Comparison of ENCODE assay signal across 17 cellular contexts in genomic region chr7:53191296-53191695, GRCh38.
DNase-seq lines count a peak whose midpoint lies in the region; ATAC-seq and TF ChIP-seq lines count a peak whose summit lies in the region.
"Had no signal": no experiment of that assay in that cellular context is flagged by ENCODE, and none has a peak within 500 bp of the region (broad histone marks: within the 10 kb centered on the region; RNA-seq: fewer than 3 reads in every experiment).

No MANE protein-coding gene starts in this region.

- H3K4me1 ChIP-seq in GM23338 (ENCODE audit: insufficient read depth) (no peaks in the 10 kb centered on the region), OCI-LY1 (ENCODE audit: insufficient read depth, low read length, severe bottlenecking) (peaks cover 18% of the 10 kb centered on the region), HAP-1 (no peaks in the 10 kb centered on the region)
- H3K4me1 ChIP-seq: BLaER1 had no signal

- H3K4me3 ChIP-seq in GM23338 (no peak overlapping the region), OCI-LY1 (ENCODE audit: low read depth, low read length, poor library complexity, severe bottlenecking) (no peak overlapping the region), HAP-1 (no peak overlapping the region)
- H3K4me3 ChIP-seq: BLaER1 had no signal

- H3K4me2 ChIP-seq in GM23338 (no peak overlapping the region), OCI-LY1 (ENCODE audit: low read length) (no peak overlapping the region)
- H3K4me2 ChIP-seq: BLaER1 had no signal

- H3K36me3 Mint-ChIP-seq in GM23338 (ENCODE audit: low read depth) (no peaks in the 10 kb centered on the region), endothelial cell (ENCODE audit: low read depth, unreplicated experiment) (no peaks in the 10 kb centered on the region), type B pancreatic cell (no peaks in the 10 kb centered on the region)
- H3K36me3 Mint-ChIP-seq: CD14-positive monocyte; CD4-positive, alpha-beta memory T cell had no signal

- H2AFZ ChIP-seq in GM23338 (peak overlapping the region; percentile 48; the same call in 1 of the 2 replicates), OCI-LY1 (ENCODE audit: low read length) (peak overlapping the region; percentile 65; the same call in 1 of the 2 replicates)

- no peaks in the 10 kb centered on the region; the same call in 1 of the 2 replicates for H3K9me3 ChIP-seq in OCI-LY1 (ENCODE audit: low read length)
- H3K9me3 ChIP-seq in HAP-1: no peaks in the 10 kb centered on the region
- H3K9me3 ChIP-seq: BLaER1 had no signal

- no peaks in the 10 kb centered on the region for H3F3A ChIP-seq in GM23338 (replicated peaks; ENCODE audit: low read depth)
- H3F3A ChIP-seq in OCI-LY1 (ENCODE audit: insufficient read depth, low read length): no peaks in the 10 kb centered on the region

- no peak for ATAC-seq in GM23338

- H3K9ac ChIP-seq in OCI-LY1 (ENCODE audit: low read length): no peak overlapping the region
- H3K9ac ChIP-seq: BLaER1 had no signal

- no peaks in the 10 kb centered on the region for H3K27me3 Mint-ChIP-seq in GM23338 (ENCODE audit: insufficient read depth, low read depth, poor library complexity)
- no peaks in the 10 kb centered on the region for H3K27me3 Mint-ChIP-seq in endothelial cell (ENCODE audit: unreplicated experiment)
- no peaks in the 10 kb centered on the region for H3K27me3 Mint-ChIP-seq in type B pancreatic cell
- H3K27me3 Mint-ChIP-seq: CD4-positive, alpha-beta memory T cell had no signal

- no peaks in the 10 kb centered on the region for H3K9me3 Mint-ChIP-seq in GM23338
- no peaks in the 10 kb centered on the region for H3K9me3 Mint-ChIP-seq in endothelial cell (ENCODE audit: unreplicated experiment)
- no peaks in the 10 kb centered on the region for H3K9me3 Mint-ChIP-seq in type B pancreatic cell

- H3K79me2 ChIP-seq in GM23338 (replicated peaks; ENCODE audit: insufficient read depth): no peaks in the 10 kb centered on the region
- no peaks in the 10 kb centered on the region for H3K79me2 ChIP-seq in OCI-LY1 (ENCODE audit: insufficient read depth, low read length)

- H3K36me3 ChIP-seq in GM23338 (ENCODE audit: insufficient read depth): no peaks in the 10 kb centered on the region
- no peaks in the 10 kb centered on the region for H3K36me3 ChIP-seq in OCI-LY1 (ENCODE audit: insufficient read depth, low read length)
- H3K36me3 ChIP-seq in HAP-1 (replicated peaks): no peaks in the 10 kb centered on the region
- H3K36me3 ChIP-seq: BLaER1 had no signal

- H4K20me1 ChIP-seq in GM23338 (replicated peaks; ENCODE audit: insufficient read depth): no peaks in the 10 kb centered on the region
- H4K20me1 ChIP-seq in OCI-LY1 (ENCODE audit: insufficient read depth, low read length): no peaks in the 10 kb centered on the region
- H4K20me1 ChIP-seq: BLaER1 had no signal

- H3K27ac Mint-ChIP-seq in GM23338 (no peak overlapping the region), endothelial cell (ENCODE audit: unreplicated experiment) (peak overlapping the region; percentile 90), type B pancreatic cell (no peak overlapping the region)
- H3K27ac Mint-ChIP-seq: CD14-positive monocyte; CD4-positive, alpha-beta memory T cell had no signal

- H3K9me2 ChIP-seq in GM23338 (ENCODE audit: insufficient read depth) (peaks cover 16% of the 10 kb centered on the region), OCI-LY1 (ENCODE audit: low read depth, low read length) (no peaks in the 10 kb centered on the region)

- in situ Hi-C loops in HAP-1 (cut with MboI; ENCODE audit: low sequenced_read_pairs): no loop called here

- H3K4me3 Mint-ChIP-seq in GM23338: no peak overlapping the region
- H3K4me3 Mint-ChIP-seq in endothelial cell (ENCODE audit: unreplicated experiment): no peak overlapping the region
- H3K4me3 Mint-ChIP-seq in type B pancreatic cell: no peak overlapping the region
- H3K4me3 Mint-ChIP-seq: CD14-positive monocyte; CD4-positive, alpha-beta memory T cell had no signal

- H3K27me3 ChIP-seq in GM23338 (ENCODE audit: insufficient read depth) (no peaks in the 10 kb centered on the region), OCI-LY1 (ENCODE audit: insufficient read depth, low read length) (no peaks in the 10 kb centered on the region), HAP-1 (ENCODE audit: low read depth) (no peaks in the 10 kb centered on the region)
- H3K27me3 ChIP-seq: BLaER1 had no signal

- H3K27ac ChIP-seq in GM23338 (ENCODE audit: low read depth): no peak overlapping the region
- H3K27ac ChIP-seq in OCI-LY1 (ENCODE audit: low read depth, low read length, poor library complexity, severe bottlenecking): no peak overlapping the region
- H3K27ac ChIP-seq: BLaER1 had no signal

- TF ChIP-seq CTCF in GM23338 (conservative IDR thresholded peaks at IDR 0.05; ENCODE audit: low read depth in 2 of 2): no peak
- TF ChIP-seq CTCF in OCI-LY1 (IDR thresholded peaks at IDR 0.05; ENCODE audit: low read length): no peak
- TF ChIP-seq CTCF in endothelial cell (IDR thresholded peaks at IDR 0.05; ENCODE audit: unreplicated experiment): no peak
- TF ChIP-seq CTCF in type B pancreatic cell (conservative IDR thresholded peaks at IDR 0.05): no peak

- DNase-seq in Ammon's horn (ENCODE audit: low spot score): peak; percentile 8
- DNase-seq in GM23338 (ENCODE audit: low spot score): no peak
- DNase-seq in endothelial cell (ENCODE audit: low spot score): no peak
- DNase-seq in HAP-1 (ENCODE audit: low spot score in 2 of 2): no peak
- no peak for DNase-seq in AG20443 (ENCODE audit: low spot score)
- DNase-seq in type B pancreatic cell (ENCODE audit: extremely low spot score, unreplicated experiment): no peak
- DNase-seq in NCI-H128 (lab: John Stamatoyannopoulos, UW; ENCODE audit: unreplicated experiment): no peak
- DNase-seq: ACHN; AML-193; CD4-positive, alpha-beta memory T cell; DMS153; DMS79 treated with DMSO at 0.1 percent for 48 hours; GF-D8; HCEC 1CT had no signal

- H3K4me1 Mint-ChIP-seq in GM23338 (peaks cover 2% of the 10 kb centered on the region; the same call in 1 of the 3 replicates), endothelial cell (ENCODE audit: unreplicated experiment) (peaks cover 23% of the 10 kb centered on the region), type B pancreatic cell (ENCODE audit: unreplicated experiment) (no peaks in the 10 kb centered on the region)
- H3K4me1 Mint-ChIP-seq: CD14-positive monocyte; CD4-positive, alpha-beta memory T cell had no signal

TF ChIP-seq in GM23338, 12 proteins besides CTCF, POLR2A, EP300 and RAD21 (continues in another document):
- TF ChIP-seq NANOG (IDR thresholded peaks at IDR 0.05; ENCODE audit: borderline replicate concordance) (no peak), CREB1 (CRISPR knock-in tag; IDR thresholded peaks at IDR 0.05; ENCODE audit: low read depth) (no peak), JUNB (IDR thresholded peaks at IDR 0.05; ENCODE audit: unreplicated experiment) (no peak), ZNF462 (CRISPR knock-in tag; IDR thresholded peaks at IDR 0.05) (no peak)
